8 cellular contexts compared by ENCODE assay signal in genomic region chr2:230614913-230615332, GRCh38.
DNase-seq lines count a peak whose midpoint lies in the region; ATAC-seq and TF ChIP-seq lines count a peak whose summit lies in the region.

No MANE protein-coding gene starts in this region.

- no peak overlapping the region for H3K4me3 ChIP-seq in gastroesophageal sphincter

- TF ChIP-seq CTCF in gastroesophageal sphincter (IDR thresholded peaks at IDR 0.05), result no peak

- peak; percentile 56 for ATAC-seq in GM18520 (IDR thresholded peaks at IDR 0.05; ENCODE audit: unreplicated experiment)
- peak; percentile 79 for ATAC-seq in HG02588 (IDR thresholded peaks at IDR 0.05; ENCODE audit: unreplicated experiment)
- ATAC-seq in gastroesophageal sphincter, result no peak

- H3K4me1 ChIP-seq in gastroesophageal sphincter, result peaks cover 0 to 4% (median 0%) of the 10 kb centered on the region in 3 donors

- no peak for TF ChIP-seq EP300 in gastroesophageal sphincter (IDR thresholded peaks at IDR 0.05)

- DNase-seq in stimulated activated CD4-positive, alpha-beta T cell treated with anti-CD3 and anti-CD28 coated beads, Interleukin-12 subunit alpha, Interleukin-12 subunit beta, amount 100 ng/mL, for 4 hours, result peak; percentile 53
- DNase-seq in MV-4-11 (lab: John Stamatoyannopoulos, UW), result no peak
- no peak for DNase-seq in central memory CD4-positive, alpha-beta T cell
- no peak for DNase-seq in NCI-H187 treated with DMSO at 0.1 percent for 48 hours (lab: John Stamatoyannopoulos, UW)

- no peaks in the 10 kb centered on the region for H3K36me3 ChIP-seq in gastroesophageal sphincter

- no peak overlapping the region for H3K27ac ChIP-seq in gastroesophageal sphincter

- 75 to 94% methylated on average over 2 to 5 of the region's 6 CpGs for WGBS in gastroesophageal sphincter (ENCODE audit: low coverage in 1 of 2), 2 donors

- no peaks in the 10 kb centered on the region for H3K9me3 ChIP-seq in gastroesophageal sphincter

- 0 out of 2 replicates have a peak, but pooled peaks have one; percentile 17 for TF ChIP-seq POLR2A in Raji (IDR thresholded peaks at IDR 0.05; ENCODE audit: insufficient read depth, low read depth, low read length)
- no peak for TF ChIP-seq POLR2A in gastroesophageal sphincter (IDR thresholded peaks at IDR 0.05)

- no peaks in the 10 kb centered on the region for H3K27me3 ChIP-seq in gastroesophageal sphincter
